In genomic region chr6:46900266-46900665, GRCh38 we compare ENCODE assay signal across 19 cellular contexts. TPM values are rescaled to one million over a fixed set of nuclear protein-coding genes. Genes with fewer than 3 reads are reported as not detected.
"Had no signal": no experiment of that assay in that cellular context is flagged by ENCODE, and none has a peak within 500 bp of the region (broad histone marks: within the 10 kb centered on the region; RNA-seq: fewer than 3 reads in every experiment).

No MANE protein-coding gene starts in this region.

- H3K27ac ChIP-seq: cardiac muscle cell, foreskin keratinocyte, neutrophil, sigmoid colon, tibial artery had no signal

- H3K4me1 ChIP-seq: foreskin keratinocyte, sigmoid colon had no signal

- H3K27me3 ChIP-seq: cardiac muscle cell, foreskin keratinocyte, neutrophil, tibial artery had no signal

- ATAC-seq: effector memory CD8-positive, alpha-beta T cell; foreskin keratinocyte; left colon; naive thymus-derived CD8-positive, alpha-beta T cell; psoas muscle; stimulated activated effector memory CD8-positive, alpha-beta T cell treated with anti-CD3 and anti-CD28 coated beads, Interleukin-12 subunit alpha, Interleukin-12 subunit beta, amount 100 ng/mL, for 72 hours; stimulated activated naive CD8-positive, alpha-beta T cell treated with anti-CD3 and anti-CD28 coated beads, Interleukin-15, Interleukin-2, amounts not matched to agents 100 U/mL and 50 U/mL, for 24 hours had no signal

- H3K36me3 ChIP-seq: cardiac muscle cell, esophagus squamous epithelium, neutrophil, sigmoid colon, tibial artery had no signal

- H3K4me3 ChIP-seq: cardiac muscle cell, esophagus squamous epithelium, psoas muscle, sigmoid colon, tibial artery had no signal

- H3K9me3 ChIP-seq: esophagus squamous epithelium, neutrophil, psoas muscle, sigmoid colon, tibial artery had no signal

- DNase-seq: cerebellar nuclear complex; effector memory CD8-positive, alpha-beta T cell; esophagus squamous epithelium; foreskin keratinocyte; hippocampal formation; left colon; naive thymus-derived CD8-positive, alpha-beta T cell; psoas muscle; retina; sigmoid colon; stimulated activated CD4-positive, alpha-beta T cell treated with anti-CD3 and anti-CD28 coated beads, Interleukin-4, amount 100 ng/mL, for 1 hour; stimulated activated CD8-positive, alpha-beta memory T cell treated with anti-CD3 and anti-CD28 coated beads, Interleukin-4, amount 100 ng/mL, for 48 hours; stimulated activated naive CD8-positive, alpha-beta T cell treated with anti-CD3 and anti-CD28 coated beads, Interleukin-15, Interleukin-2, amounts not matched to agents 100 U/mL and 50 U/mL, for 24 hours; tibial artery had no signal

RNA-seq across cellular contexts. Expression of gene ADGRF5, which starts 21.5 kb away (rescaled TPM):
- total RNA-seq: foreskin keratinocyte; mononuclear cell; naive thymus-derived CD8-positive, alpha-beta T cell had no signal
- polyA plus RNA-seq: cardiac muscle cell; foreskin keratinocyte; naive thymus-derived CD8-positive, alpha-beta T cell; neural cell had no signal
